ENCODE assay signal across 1 cellular context in the genomic region with DNA sequence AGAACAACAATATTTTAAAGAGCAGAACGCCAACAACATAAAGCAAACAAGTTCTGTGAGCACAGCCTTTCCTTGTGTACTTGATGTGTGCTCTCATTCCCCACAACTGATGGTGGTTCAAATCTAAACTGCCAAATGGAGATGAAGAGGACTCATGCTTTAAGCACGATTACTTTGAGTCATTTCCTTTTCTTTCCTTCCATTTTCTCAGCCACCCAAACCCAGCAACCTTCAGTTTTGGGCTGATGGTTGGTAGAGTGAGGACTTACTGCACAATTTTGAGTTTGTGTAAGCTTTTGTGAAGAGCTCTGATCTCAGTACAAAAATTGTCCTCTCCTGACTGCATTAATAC.
TF ChIP-seq lines count a peak whose summit lies in the region.

No MANE protein-coding gene starts in this region.

TF ChIP-seq in H1, 55 proteins besides CTCF, POLR2A, EP300 and RAD21 (continued from another document):
- TF ChIP-seq GABPA (IDR thresholded peaks at IDR 0.05; ENCODE audit: borderline replicate concordance, insufficient read depth, low read length), result no peak
- TF ChIP-seq, protein P1, sequence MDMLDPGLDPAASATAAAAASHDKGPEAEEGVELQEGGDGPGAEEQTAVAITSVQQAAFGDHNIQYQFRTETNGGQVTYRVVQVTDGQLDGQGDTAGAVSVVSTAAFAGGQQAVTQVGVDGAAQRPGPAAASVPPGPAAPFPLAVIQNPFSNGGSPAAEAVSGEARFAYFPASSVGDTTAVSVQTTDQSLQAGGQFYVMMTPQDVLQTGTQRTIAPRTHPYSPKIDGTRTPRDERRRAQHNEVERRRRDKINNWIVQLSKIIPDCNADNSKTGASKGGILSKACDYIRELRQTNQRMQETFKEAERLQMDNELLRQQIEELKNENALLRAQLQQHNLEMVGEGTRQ (IDR thresholded peaks at IDR 0.05; ENCODE audit: low read length), result no peak
TF ChIP-seq in H1: peak in this region for 0.
